ENCODE assay signal across 10 cellular contexts in the genomic region with DNA sequence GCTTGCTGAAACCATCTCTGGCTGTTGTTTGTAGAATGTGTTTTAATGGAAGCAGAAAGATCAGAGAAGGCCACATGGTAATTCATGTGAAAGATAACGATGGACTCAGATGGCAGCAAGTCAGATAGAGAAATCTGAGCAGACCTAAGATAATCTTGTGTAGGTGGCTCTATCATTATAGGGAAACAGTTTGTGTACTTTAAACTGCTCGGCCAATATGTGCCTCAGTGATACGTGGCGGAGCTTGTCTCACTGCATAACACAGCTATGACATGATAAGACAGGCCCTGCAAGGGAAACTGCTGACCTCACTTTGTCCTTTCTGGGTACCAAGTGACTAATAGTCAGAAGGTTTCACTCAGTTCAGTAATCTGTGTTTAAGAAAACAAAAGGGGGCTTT. TPM values are rescaled to one million over a fixed set of nuclear protein-coding genes. Genes with fewer than 3 reads are reported as not detected.
DNase-seq lines count a peak whose midpoint lies in the region; ATAC-seq and TF ChIP-seq lines count a peak whose summit lies in the region.
"Had no signal": no experiment of that assay in that cellular context is flagged by ENCODE, and none has a peak within 500 bp of the region (broad histone marks: within the 10 kb centered on the region; RNA-seq: fewer than 3 reads in every experiment).

No MANE protein-coding gene starts in this region.

- POLR2A ChIA-PET in activated CD8-positive, alpha-beta T cell treated with anti-CD3 and anti-CD28 coated beads for 36 hours (lab: Charles Lee), result no interaction called here

- no peak overlapping the region for H3K4me3 Mint-ChIP-seq in mesothelial cell of epicardium
- no peak overlapping the region for H3K4me3 Mint-ChIP-seq in activated CD8-positive, alpha-beta T cell treated with anti-CD3 and anti-CD28 coated beads for 36 hours
- H3K4me3 Mint-ChIP-seq: natural killer cell treated with Interleukin-12 subunit alpha and Interleukin-12 subunit beta and Interleukin-15 and Interleukin-18, amount 100 ng/mL, for 72 hours had no signal

- H3K4me1 ChIP-seq in RWPE2 (ENCODE audit: insufficient read depth, poor library complexity, severe bottlenecking), result peaks cover 18% of the 10 kb centered on the region
- H3K4me1 ChIP-seq in ascending aorta, result no peaks in the 10 kb centered on the region

- H3K4me1 Mint-ChIP-seq in mesothelial cell of epicardium, result peaks cover 39% of the 10 kb centered on the region
- H3K4me1 Mint-ChIP-seq in activated CD8-positive, alpha-beta T cell treated with anti-CD3 and anti-CD28 coated beads for 36 hours (ENCODE audit: low read depth), result no peaks in the 10 kb centered on the region

- H3K27ac Mint-ChIP-seq in mesothelial cell of epicardium, result peak overlapping the region; percentile 43
- H3K27ac Mint-ChIP-seq in activated CD8-positive, alpha-beta T cell treated with anti-CD3 and anti-CD28 coated beads for 36 hours, result no peak overlapping the region
- H3K27ac Mint-ChIP-seq: natural killer cell treated with Interleukin-12 subunit alpha and Interleukin-12 subunit beta and Interleukin-15 and Interleukin-18, amount 100 ng/mL, for 72 hours had no signal

- H3K27me3 Mint-ChIP-seq in mesothelial cell of epicardium (ENCODE audit: low read depth), result no peaks in the 10 kb centered on the region
- no peaks in the 10 kb centered on the region for H3K27me3 Mint-ChIP-seq in activated CD8-positive, alpha-beta T cell treated with anti-CD3 and anti-CD28 coated beads for 36 hours
- H3K27me3 Mint-ChIP-seq: natural killer cell treated with Interleukin-12 subunit alpha and Interleukin-12 subunit beta and Interleukin-15 and Interleukin-18, amount 100 ng/mL, for 72 hours had no signal

- intact Hi-C loops in activated CD8-positive, alpha-beta T cell treated with anti-CD3 and anti-CD28 coated beads for 36 hours (cut with micrococcal nuclease), result no loop called here
- intact Hi-C loops in ascending aorta (cut with DNase I), result no loop called here

- TF ChIP-seq CTCF in GM12865 (IDR thresholded peaks at IDR 0.05; ENCODE audit: insufficient read depth, low read depth, low read length, missing control alignments) (no peak), RWPE2 (IDR thresholded peaks at IDR 0.05; ENCODE audit: poor library complexity, severe bottlenecking) (no peak), mesothelial cell of epicardium (IDR thresholded peaks at IDR 0.05; ENCODE audit: unreplicated experiment) (no peak), ascending aorta (IDR thresholded peaks at IDR 0.05) (no peak)
- no peak for TF ChIP-seq CTCF in activated CD8-positive, alpha-beta T cell treated with anti-CD3 and anti-CD28 coated beads for 36 hours (IDR thresholded peaks at IDR 0.05)

- peak overlapping the region; percentile 22 for H3K27ac ChIP-seq in RWPE2 (ENCODE audit: poor library complexity, severe bottlenecking)
- no peak overlapping the region for H3K27ac ChIP-seq in ascending aorta

- peaks cover 15% of the 10 kb centered on the region for H3K9me3 Mint-ChIP-seq in mesothelial cell of epicardium
- no peaks in the 10 kb centered on the region for H3K9me3 Mint-ChIP-seq in activated CD8-positive, alpha-beta T cell treated with anti-CD3 and anti-CD28 coated beads for 36 hours

- H3K36me3 ChIP-seq in RWPE2 (ENCODE audit: low read depth) (no peaks in the 10 kb centered on the region), ascending aorta (no peaks in the 10 kb centered on the region)

- DNase-seq in GM12865 (ENCODE audit: low read depth) (peak; percentile 49), RWPE2 (ENCODE audit: low spot score) (no peak), mesothelial cell of epicardium (ENCODE audit: low spot score in 2 of 2, unreplicated experiment in 2 of 2) (no peak), mesenteric fat pad (ENCODE audit: low spot score) (no peak), ascending aorta (ENCODE audit: low spot score in 2 of 2) (no peak), pons (ENCODE audit: low spot score) (no peak)
- no peak for DNase-seq in activated CD8-positive, alpha-beta T cell treated with anti-CD3 and anti-CD28 coated beads for 36 hours
- DNase-seq: stimulated activated naive CD4-positive, alpha-beta T cell had no signal

- H3K9me3 ChIP-seq in RWPE2 (ENCODE audit: severe bottlenecking) (no peaks in the 10 kb centered on the region), ascending aorta (peaks cover 0 to 4% of the 10 kb centered on the region in 2 donors)

- H3K4me3 ChIP-seq in GM12865 (ENCODE audit: low read depth, low read length) (no peak overlapping the region), RWPE2 (ENCODE audit: severe bottlenecking) (no peak overlapping the region), ascending aorta (no peak overlapping the region)

- no peaks in the 10 kb centered on the region for H3K27me3 ChIP-seq in RWPE2 (ENCODE audit: insufficient read depth, poor library complexity, severe bottlenecking)
- no peaks in the 10 kb centered on the region for H3K27me3 ChIP-seq in ascending aorta

- H3K36me3 Mint-ChIP-seq in mesothelial cell of epicardium, result peaks cover 3% of the 10 kb centered on the region
- H3K36me3 Mint-ChIP-seq in activated CD8-positive, alpha-beta T cell treated with anti-CD3 and anti-CD28 coated beads for 36 hours (ENCODE audit: low read depth), result no peaks in the 10 kb centered on the region
- H3K36me3 Mint-ChIP-seq: natural killer cell treated with Interleukin-12 subunit alpha and Interleukin-12 subunit beta and Interleukin-15 and Interleukin-18, amount 100 ng/mL, for 72 hours had no signal

- ATAC-seq in HG02642 (IDR thresholded peaks at IDR 0.05; ENCODE audit: poor library complexity, unreplicated experiment), result peak; percentile 68
- peak; percentile 94 for ATAC-seq in RWPE2 (ENCODE audit: low read depth)
- ATAC-seq in activated CD8-positive, alpha-beta T cell treated with anti-CD3 and anti-CD28 coated beads for 36 hours, result no peak
- ATAC-seq: natural killer cell treated with Interleukin-12 subunit alpha and Interleukin-12 subunit beta and Interleukin-15 and Interleukin-18, amount 100 ng/mL, for 72 hours had no signal

- CTCF ChIA-PET in activated CD8-positive, alpha-beta T cell treated with anti-CD3 and anti-CD28 coated beads for 36 hours (lab: Charles Lee), result no interaction called here

RNA-seq across cellular contexts. Expression of a gene that starts 51.0 kb away (rescaled TPM):
- total RNA-seq in mesothelial cell of epicardium, result 29.3 to 33.3 TPM (median 31.7 TPM) in 3 replicates
- total RNA-seq in mesenteric fat pad, result 138 TPM
- not detected for total RNA-seq in activated CD8-positive, alpha-beta T cell treated with anti-CD3 and anti-CD28 coated beads for 36 hours
- total RNA-seq in ascending aorta, result 1.5 TPM
- total RNA-seq: natural killer cell treated with Interleukin-12 subunit alpha and Interleukin-12 subunit beta and Interleukin-15 and Interleukin-18, amount 100 ng/mL, for 72 hours had no signal

Comparison
In these comparisons a context has a peak if more than half of its experiments do, and no peak if none do; other contexts are left out.
1. RNA of a gene that starts 51.0 kb away (total RNA-seq): 138 TPM in mesenteric fat pad (single experiment) and 29.3 to 33.3 TPM in mesothelial cell of epicardium; 1.5 TPM in ascending aorta (single experiment) and not detected in activated CD8-positive, alpha-beta T cell treated with anti-CD3 and anti-CD28 coated beads for 36 hours; every median in the first group is over 10 times any median in the second.